ENCODE assay signal across 1 cellular context in the genomic region with DNA sequence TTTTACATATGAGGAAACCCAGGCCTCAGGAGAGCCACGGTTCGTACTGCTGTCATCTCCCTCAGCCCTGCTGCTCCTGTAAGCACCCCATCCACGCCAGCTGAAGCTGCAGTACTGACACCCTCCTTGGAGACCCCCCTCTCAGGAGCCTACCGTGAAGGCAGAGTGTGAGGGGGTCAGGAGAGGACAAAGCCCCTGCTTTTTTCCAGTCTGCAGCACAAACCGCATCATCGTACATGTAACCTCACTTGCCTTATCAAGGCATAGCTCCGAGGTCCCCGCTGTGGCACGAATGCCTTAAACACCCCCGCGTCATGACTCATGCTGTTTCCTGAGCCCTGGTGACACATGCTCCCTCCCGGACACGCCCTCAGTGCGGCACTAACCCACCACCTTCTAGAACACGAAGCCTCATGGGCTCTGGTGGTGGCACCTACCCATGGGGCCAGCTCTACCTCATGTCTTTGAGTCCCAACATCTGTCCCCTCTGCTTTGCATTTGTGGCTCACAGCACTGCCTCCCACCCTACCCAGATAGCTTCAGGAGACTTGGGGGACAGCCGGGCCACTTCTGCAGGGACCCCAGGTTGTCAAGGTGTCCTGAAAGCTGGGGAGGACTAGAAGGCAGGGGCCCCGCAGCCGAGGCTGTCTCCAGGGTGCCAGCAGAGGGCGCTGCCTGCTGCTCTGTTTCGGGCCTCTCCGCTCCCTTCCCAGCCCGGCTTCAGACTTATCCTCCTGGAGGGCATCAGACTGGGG.
TF ChIP-seq lines count a peak whose summit lies in the region.

No MANE protein-coding gene starts in this region.

TF ChIP-seq in HEK293, 187 proteins besides CTCF, POLR2A, EP300 and RAD21 (continued from another document and continues in another):
- TF ChIP-seq ZSCAN5A (tag by site-specific recombination; IDR thresholded peaks at IDR 0.05) (no peak), ZNF692 (tag by site-specific recombination; IDR thresholded peaks at IDR 0.05) (peak; percentile 89), ZNF76 (tag by site-specific recombination; IDR thresholded peaks at IDR 0.05; ENCODE audit: borderline replicate concordance, low read depth) (peak; percentile 37; the same call in 1 of the 2 replicates), SALL2 (tag by site-specific recombination; IDR thresholded peaks at IDR 0.05; ENCODE audit: borderline replicate concordance) (no peak), ZNF707 (tag by site-specific recombination; IDR thresholded peaks at IDR 0.05) (no peak), ZNF302 (tag by site-specific recombination; IDR thresholded peaks at IDR 0.05; ENCODE audit: low read depth) (no peak), ZFP69B (tag by site-specific recombination; IDR thresholded peaks at IDR 0.05) (peak; percentile 88), ZFP3 (tag by site-specific recombination; IDR thresholded peaks at IDR 0.05; ENCODE audit: low read depth) (no peak), ZBTB48 (tag by site-specific recombination; IDR thresholded peaks at IDR 0.05) (peak; percentile 87), ZNF2 (tag by site-specific recombination; IDR thresholded peaks at IDR 0.05) (peak; percentile 88), KLF9 (tag by site-specific recombination; IDR thresholded peaks at IDR 0.05; ENCODE audit: low read depth) (peak; percentile 93), ZSCAN30 (tag by site-specific recombination; IDR thresholded peaks at IDR 0.05) (peak; percentile 52; the same call in 1 of the 2 replicates), ZNF24 (tag by site-specific recombination; IDR thresholded peaks at IDR 0.05) (peak; percentile 82), ZNF629 (tag by site-specific recombination; IDR thresholded peaks at IDR 0.05) (peak; percentile 91), SP2 (tag by site-specific recombination; IDR thresholded peaks at IDR 0.05) (peak; percentile 58), ZNF202 (tag by site-specific recombination; IDR thresholded peaks at IDR 0.05; ENCODE audit: borderline replicate concordance) (no peak), ZNF580 (tag by site-specific recombination; IDR thresholded peaks at IDR 0.05) (no peak), GLIS1 (tag by site-specific recombination; IDR thresholded peaks at IDR 0.05) (peak; percentile 87), ZNF513 (tag by site-specific recombination; IDR thresholded peaks at IDR 0.05) (no peak), ZNF544 (tag by site-specific recombination; IDR thresholded peaks at IDR 0.05) (no peak), ZNF777 (tag by site-specific recombination; IDR thresholded peaks at IDR 0.05; ENCODE audit: borderline replicate concordance) (no peak), KLF16 (tag by site-specific recombination; IDR thresholded peaks at IDR 0.05) (peak; percentile 88), ZBTB17 (tag by site-specific recombination; IDR thresholded peaks at IDR 0.05) (peak; percentile 68), ZNF560 (tag by site-specific recombination; IDR thresholded peaks at IDR 0.05; ENCODE audit: borderline replicate concordance) (no peak), HIC1 (tag by site-specific recombination; IDR thresholded peaks at IDR 0.05) (peak; percentile 70; the same call in 1 of the 2 replicates), ZFHX2 (tag by site-specific recombination; conservative IDR thresholded peaks at IDR 0.05) (peak; percentile 93), HOXD13 (CRISPR knock-in tag; IDR thresholded peaks at IDR 0.05; ENCODE audit: borderline replicate concordance) (no peak), SETDB1 (IDR thresholded peaks at IDR 0.05; ENCODE audit: insufficient read length, low read length) (no peak), ZNF366 (tag by site-specific recombination; conservative IDR thresholded peaks at IDR 0.05) (0 out of 2 replicates have a peak, but pooled peaks have one; percentile 43), ZNF426 (tag by site-specific recombination; IDR thresholded peaks at IDR 0.05) (no peak), BCL11B (tag by site-specific recombination; IDR thresholded peaks at IDR 0.05; ENCODE audit: low read depth) (no peak; the same call in 1 of the 2 replicates), SP7 (tag by site-specific recombination; IDR thresholded peaks at IDR 0.05) (peak; percentile 93)
- TF ChIP-seq, protein P1, sequence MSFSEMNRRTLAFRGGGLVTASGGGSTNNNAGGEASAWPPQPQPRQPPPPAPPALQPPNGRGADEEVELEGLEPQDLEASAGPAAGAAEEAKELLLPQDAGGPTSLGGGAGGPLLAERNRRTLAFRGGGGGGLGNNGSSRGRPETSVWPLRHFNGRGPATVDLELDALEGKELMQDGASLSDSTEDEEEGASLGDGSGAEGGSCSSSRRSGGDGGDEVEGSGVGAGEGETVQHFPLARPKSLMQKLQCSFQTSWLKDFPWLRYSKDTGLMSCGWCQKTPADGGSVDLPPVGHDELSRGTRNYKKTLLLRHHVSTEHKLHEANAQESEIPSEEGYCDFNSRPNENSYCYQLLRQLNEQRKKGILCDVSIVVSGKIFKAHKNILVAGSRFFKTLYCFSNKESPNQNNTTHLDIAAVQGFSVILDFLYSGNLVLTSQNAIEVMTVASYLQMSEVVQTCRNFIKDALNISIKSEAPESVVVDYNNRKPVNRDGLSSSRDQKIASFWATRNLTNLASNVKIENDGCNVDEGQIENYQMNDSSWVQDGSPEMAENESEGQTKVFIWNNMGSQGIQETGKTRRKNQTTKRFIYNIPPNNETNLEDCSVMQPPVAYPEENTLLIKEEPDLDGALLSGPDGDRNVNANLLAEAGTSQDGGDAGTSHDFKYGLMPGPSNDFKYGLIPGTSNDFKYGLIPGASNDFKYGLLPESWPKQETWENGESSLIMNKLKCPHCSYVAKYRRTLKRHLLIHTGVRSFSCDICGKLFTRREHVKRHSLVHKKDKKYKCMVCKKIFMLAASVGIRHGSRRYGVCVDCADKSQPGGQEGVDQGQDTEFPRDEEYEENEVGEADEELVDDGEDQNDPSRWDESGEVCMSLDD (tag by site-specific recombination; IDR thresholded peaks at IDR 0.05), result peak; percentile 73
- TF ChIP-seq, protein P2, sequence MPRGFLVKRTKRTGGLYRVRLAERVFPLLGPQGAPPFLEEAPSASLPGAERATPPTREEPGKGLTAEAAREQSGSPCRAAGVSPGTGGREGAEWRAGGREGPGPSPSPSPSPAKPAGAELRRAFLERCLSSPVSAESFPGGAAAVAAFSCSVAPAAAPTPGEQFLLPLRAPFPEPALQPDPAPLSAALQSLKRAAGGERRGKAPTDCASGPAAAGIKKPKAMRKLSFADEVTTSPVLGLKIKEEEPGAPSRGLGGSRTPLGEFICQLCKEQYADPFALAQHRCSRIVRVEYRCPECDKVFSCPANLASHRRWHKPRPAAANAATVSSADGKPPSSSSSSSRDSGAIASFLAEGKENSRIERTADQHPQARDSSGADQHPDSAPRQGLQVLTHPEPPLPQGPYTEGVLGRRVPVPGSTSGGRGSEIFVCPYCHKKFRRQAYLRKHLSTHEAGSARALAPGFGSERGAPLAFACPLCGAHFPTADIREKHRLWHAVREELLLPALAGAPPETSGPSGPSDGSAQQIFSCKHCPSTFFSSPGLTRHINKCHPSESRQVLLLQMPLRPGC (tag by site-specific recombination; IDR thresholded peaks at IDR 0.05), result peak; percentile 66
- TF ChIP-seq, protein P3, sequence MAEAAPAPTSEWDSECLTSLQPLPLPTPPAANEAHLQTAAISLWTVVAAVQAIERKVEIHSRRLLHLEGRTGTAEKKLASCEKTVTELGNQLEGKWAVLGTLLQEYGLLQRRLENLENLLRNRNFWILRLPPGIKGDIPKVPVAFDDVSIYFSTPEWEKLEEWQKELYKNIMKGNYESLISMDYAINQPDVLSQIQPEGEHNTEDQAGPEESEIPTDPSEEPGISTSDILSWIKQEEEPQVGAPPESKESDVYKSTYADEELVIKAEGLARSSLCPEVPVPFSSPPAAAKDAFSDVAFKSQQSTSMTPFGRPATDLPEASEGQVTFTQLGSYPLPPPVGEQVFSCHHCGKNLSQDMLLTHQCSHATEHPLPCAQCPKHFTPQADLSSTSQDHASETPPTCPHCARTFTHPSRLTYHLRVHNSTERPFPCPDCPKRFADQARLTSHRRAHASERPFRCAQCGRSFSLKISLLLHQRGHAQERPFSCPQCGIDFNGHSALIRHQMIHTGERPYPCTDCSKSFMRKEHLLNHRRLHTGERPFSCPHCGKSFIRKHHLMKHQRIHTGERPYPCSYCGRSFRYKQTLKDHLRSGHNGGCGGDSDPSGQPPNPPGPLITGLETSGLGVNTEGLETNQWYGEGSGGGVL (tag by site-specific recombination; IDR thresholded peaks at IDR 0.05), result peak; percentile 85
- TF ChIP-seq, protein P4, sequence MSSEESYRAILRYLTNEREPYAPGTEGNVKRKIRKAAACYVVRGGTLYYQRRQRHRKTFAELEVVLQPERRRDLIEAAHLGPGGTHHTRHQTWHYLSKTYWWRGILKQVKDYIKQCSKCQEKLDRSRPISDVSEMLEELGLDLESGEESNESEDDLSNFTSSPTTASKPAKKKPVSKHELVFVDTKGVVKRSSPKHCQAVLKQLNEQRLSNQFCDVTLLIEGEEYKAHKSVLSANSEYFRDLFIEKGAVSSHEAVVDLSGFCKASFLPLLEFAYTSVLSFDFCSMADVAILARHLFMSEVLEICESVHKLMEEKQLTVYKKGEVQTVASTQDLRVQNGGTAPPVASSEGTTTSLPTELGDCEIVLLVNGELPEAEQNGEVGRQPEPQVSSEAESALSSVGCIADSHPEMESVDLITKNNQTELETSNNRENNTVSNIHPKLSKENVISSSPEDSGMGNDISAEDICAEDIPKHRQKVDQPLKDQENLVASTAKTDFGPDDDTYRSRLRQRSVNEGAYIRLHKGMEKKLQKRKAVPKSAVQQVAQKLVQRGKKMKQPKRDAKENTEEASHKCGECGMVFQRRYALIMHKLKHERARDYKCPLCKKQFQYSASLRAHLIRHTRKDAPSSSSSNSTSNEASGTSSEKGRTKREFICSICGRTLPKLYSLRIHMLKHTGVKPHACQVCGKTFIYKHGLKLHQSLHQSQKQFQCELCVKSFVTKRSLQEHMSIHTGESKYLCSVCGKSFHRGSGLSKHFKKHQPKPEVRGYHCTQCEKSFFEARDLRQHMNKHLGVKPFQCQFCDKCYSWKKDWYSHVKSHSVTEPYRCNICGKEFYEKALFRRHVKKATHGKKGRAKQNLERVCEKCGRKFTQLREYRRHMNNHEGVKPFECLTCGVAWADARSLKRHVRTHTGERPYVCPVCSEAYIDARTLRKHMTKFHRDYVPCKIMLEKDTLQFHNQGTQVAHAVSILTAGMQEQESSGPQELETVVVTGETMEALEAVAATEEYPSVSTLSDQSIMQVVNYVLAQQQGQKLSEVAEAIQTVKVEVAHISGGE (tag by site-specific recombination; conservative IDR thresholded peaks at IDR 0.05; ENCODE audit: low read depth), result no peak
- TF ChIP-seq, protein P5, sequence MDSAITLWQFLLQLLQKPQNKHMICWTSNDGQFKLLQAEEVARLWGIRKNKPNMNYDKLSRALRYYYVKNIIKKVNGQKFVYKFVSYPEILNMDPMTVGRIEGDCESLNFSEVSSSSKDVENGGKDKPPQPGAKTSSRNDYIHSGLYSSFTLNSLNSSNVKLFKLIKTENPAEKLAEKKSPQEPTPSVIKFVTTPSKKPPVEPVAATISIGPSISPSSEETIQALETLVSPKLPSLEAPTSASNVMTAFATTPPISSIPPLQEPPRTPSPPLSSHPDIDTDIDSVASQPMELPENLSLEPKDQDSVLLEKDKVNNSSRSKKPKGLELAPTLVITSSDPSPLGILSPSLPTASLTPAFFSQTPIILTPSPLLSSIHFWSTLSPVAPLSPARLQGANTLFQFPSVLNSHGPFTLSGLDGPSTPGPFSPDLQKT (IDR thresholded peaks at IDR 0.05; ENCODE audit: borderline replicate concordance, low read depth, low read length), result no peak
